In genomic region chr3:14921034-14921616, GRCh38 we compare ENCODE assay signal across 8 cellular contexts. TPM values are rescaled to one million over a fixed set of nuclear protein-coding genes. Genes with fewer than 3 reads are reported as not detected.
DNase-seq lines count a peak whose midpoint lies in the region; ATAC-seq lines count a peak whose summit lies in the region.

No MANE protein-coding gene starts in this region.

- intact Hi-C loops in left colon (cut with DNase I, micrococcal nuclease), result loop anchor here in 1 of 2 donors (2.0 to 5.0 kb wide), 2 partner anchors 134 to 248 kb away; no protein-coding TSS in a partner anchor

- ATAC-seq in HG03159 (IDR thresholded peaks at IDR 0.05; ENCODE audit: unreplicated experiment) (peak; percentile 86), left colon (peak; percentile 91)

- DNase-seq in NCI-H524 (lab: John Stamatoyannopoulos, UW) (peak; percentile 40 to 76), NCI-H524 treated with DMSO at 0.1 percent for 48 hours (lab: John Stamatoyannopoulos, UW) (no peak), NCI-H446 treated with DMSO at 0.1 percent for 48 hours (lab: John Stamatoyannopoulos, UW) (peak; percentile 22), cerebellar cortex (ENCODE audit: low spot score) (peak; percentile 84), left colon (peak; percentile 58 to 88)
- peak; percentile 71 to 77 for DNase-seq in activated CD4-positive, alpha-beta T cell treated with anti-CD3 and anti-CD28 coated beads for 24 hours (ENCODE audit: low read depth in 2 of 2)
- DNase-seq in stimulated activated CD4-positive, alpha-beta T cell treated with anti-CD3 and anti-CD28 coated beads, Interleukin-2, amount 100 ng/mL, for 4 hours (ENCODE audit: low read depth), result peak; percentile 60

RNA-seq across cellular contexts. Expression of gene NR2C2, which starts 26.3 kb away (rescaled TPM):
- 10 to 100 TPM; 41.8 to 43.6 TPM for total RNA-seq in left colon
